12 cellular contexts compared by ENCODE assay signal in genomic region chrX:18172970-18173369, GRCh38. TPM values are rescaled to one million over a fixed set of nuclear protein-coding genes. Genes with fewer than 3 reads are reported as not detected.
"Had no signal": no experiment of that assay in that cellular context is flagged by ENCODE, and none has a peak within 500 bp of the region (broad histone marks: within the 10 kb centered on the region; RNA-seq: fewer than 3 reads in every experiment).

No MANE protein-coding gene starts in this region.

- H3K4me2 ChIP-seq: KMS-11 had no signal

- H3K27ac ChIP-seq: GM23248, KMS-11 had no signal

- FAIRE-seq: HTR-8/SVneo had no signal

- H3K9ac ChIP-seq: GM23248, KMS-11 had no signal

- H3K4me1 ChIP-seq: HAP-1 had no signal

- H3K9me3 ChIP-seq: HAP-1 had no signal

- H3K4me3 ChIP-seq: GM23248, HAP-1 had no signal

- H3K36me3 ChIP-seq: HAP-1 had no signal

- H2AFZ ChIP-seq: GM23248 had no signal

- ATAC-seq: HCT116 had no signal

- DNase-seq: GM23248, GOT3, H7, HFFc6, IMR-90, KBM-7 had no signal

RNA-seq across cellular contexts. Expression of gene BEND2, which starts 47.7 kb away (rescaled TPM):
- total RNA-seq: GM23248, H4, H7, HFFc6, HT-29, IMR-90 had no signal
- polyA plus RNA-seq: GM23248, IMR-90 had no signal
